1 cellular context compared by ENCODE assay signal in the genomic region with DNA sequence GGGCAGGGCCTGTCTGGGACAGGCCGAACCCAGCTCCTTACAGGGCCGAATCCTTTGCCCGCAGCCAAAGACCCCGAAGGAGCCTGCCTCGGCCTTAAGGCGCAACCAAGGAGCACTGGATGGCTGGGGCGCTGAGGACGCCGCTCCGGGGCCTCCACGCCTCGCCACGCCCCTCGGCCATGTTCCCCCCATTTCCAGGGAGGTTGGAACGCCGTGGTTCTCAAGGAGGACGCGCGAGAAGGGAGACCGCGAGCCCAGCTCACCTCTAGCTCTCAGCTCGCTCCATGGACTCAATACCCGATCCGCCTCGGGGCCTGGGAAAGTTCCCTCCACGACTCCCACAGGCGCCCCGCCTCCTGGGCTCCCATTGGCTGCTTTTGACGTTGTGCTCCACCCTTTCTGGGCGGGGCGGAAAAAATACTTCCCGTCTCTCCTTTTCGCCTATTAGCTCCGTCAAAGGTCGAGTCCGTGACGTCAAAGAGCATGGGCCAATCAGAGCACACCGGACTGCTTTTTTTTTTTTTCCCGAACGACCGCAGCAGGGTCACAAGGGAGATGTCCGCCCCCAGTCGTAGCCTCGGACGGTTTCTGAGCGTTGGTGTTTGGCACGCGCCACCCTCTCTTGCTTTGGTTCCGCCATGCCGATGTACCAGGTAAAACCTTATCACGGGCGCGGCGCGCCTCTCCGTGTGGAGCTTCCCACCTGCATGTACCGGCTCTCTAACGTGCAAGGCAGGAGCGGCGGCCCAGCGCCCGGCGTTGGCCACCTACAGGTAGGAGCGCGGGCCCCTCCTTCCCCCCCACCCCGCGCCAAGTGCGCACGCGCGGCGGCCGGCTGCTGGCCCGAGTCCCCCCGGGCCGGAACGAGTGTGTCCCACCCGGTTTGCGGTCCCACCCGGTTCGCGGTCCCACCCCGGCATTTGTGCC.
TF ChIP-seq lines count a peak whose summit lies in the region.

No MANE protein-coding gene starts in this region.

TF ChIP-seq in HCT116, 20 proteins besides CTCF, POLR2A, EP300 and RAD21 (continued from another document):
- TF ChIP-seq, protein P1, sequence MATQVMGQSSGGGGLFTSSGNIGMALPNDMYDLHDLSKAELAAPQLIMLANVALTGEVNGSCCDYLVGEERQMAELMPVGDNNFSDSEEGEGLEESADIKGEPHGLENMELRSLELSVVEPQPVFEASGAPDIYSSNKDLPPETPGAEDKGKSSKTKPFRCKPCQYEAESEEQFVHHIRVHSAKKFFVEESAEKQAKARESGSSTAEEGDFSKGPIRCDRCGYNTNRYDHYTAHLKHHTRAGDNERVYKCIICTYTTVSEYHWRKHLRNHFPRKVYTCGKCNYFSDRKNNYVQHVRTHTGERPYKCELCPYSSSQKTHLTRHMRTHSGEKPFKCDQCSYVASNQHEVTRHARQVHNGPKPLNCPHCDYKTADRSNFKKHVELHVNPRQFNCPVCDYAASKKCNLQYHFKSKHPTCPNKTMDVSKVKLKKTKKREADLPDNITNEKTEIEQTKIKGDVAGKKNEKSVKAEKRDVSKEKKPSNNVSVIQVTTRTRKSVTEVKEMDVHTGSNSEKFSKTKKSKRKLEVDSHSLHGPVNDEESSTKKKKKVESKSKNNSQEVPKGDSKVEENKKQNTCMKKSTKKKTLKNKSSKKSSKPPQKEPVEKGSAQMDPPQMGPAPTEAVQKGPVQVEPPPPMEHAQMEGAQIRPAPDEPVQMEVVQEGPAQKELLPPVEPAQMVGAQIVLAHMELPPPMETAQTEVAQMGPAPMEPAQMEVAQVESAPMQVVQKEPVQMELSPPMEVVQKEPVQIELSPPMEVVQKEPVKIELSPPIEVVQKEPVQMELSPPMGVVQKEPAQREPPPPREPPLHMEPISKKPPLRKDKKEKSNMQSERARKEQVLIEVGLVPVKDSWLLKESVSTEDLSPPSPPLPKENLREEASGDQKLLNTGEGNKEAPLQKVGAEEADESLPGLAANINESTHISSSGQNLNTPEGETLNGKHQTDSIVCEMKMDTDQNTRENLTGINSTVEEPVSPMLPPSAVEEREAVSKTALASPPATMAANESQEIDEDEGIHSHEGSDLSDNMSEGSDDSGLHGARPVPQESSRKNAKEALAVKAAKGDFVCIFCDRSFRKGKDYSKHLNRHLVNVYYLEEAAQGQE (IDR thresholded peaks at IDR 0.05; ENCODE audit: low read depth), result no peak
- TF ChIP-seq EZH2phosphoT487 (IDR thresholded peaks at IDR 0.05; ENCODE audit: borderline replicate concordance) (no peak), ZFX (IDR thresholded peaks at IDR 0.05) (peak; percentile 83), EZH2 (IDR thresholded peaks at IDR 0.05) (no peak), EGR1 (IDR thresholded peaks at IDR 0.05; ENCODE audit: low read depth) (peak; percentile 65; the same call in 1 of the 2 replicates), SIN3A (IDR thresholded peaks at IDR 0.05; ENCODE audit: low read depth) (peak; percentile 79), SP1 (IDR thresholded peaks at IDR 0.05; ENCODE audit: low read depth) (peak; percentile 89), JUND (IDR thresholded peaks at IDR 0.05) (no peak), FOSL1 (IDR thresholded peaks at IDR 0.05; ENCODE audit: low read depth) (no peak), TCF7L2 (IDR thresholded peaks at IDR 0.05; ENCODE audit: borderline replicate concordance, extremely low read depth, insufficient read depth, insufficient read length) (peak; percentile 24), SRF (IDR thresholded peaks at IDR 0.05; ENCODE audit: low read depth) (no peak), CEBPB (IDR thresholded peaks at IDR 0.05; ENCODE audit: low read depth) (no peak), YY1 (IDR thresholded peaks at IDR 0.05; ENCODE audit: extremely low read depth, insufficient replicate concordance, low read depth, low read length) (peak; percentile 74), POLR2AphosphoS5 (IDR thresholded peaks at IDR 0.05; ENCODE audit: low read depth, low read length) (peak; percentile 85), ZNF274 (IDR thresholded peaks at IDR 0.05; ENCODE audit: low read depth, low read length) (no peak), ELF1 (IDR thresholded peaks at IDR 0.05; ENCODE audit: borderline replicate concordance, low read depth) (no peak)
- TF ChIP-seq, protein P2, sequence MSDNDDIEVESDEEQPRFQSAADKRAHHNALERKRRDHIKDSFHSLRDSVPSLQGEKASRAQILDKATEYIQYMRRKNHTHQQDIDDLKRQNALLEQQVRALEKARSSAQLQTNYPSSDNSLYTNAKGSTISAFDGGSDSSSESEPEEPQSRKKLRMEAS (IDR thresholded peaks at IDR 0.05), result peak; percentile 69; the same call in 1 of the 2 replicates
- TF ChIP-seq, protein P3, sequence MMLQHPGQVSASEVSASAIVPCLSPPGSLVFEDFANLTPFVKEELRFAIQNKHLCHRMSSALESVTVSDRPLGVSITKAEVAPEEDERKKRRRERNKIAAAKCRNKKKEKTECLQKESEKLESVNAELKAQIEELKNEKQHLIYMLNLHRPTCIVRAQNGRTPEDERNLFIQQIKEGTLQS (IDR thresholded peaks at IDR 0.05), result no peak
